ENCODE assay signal across 20 cellular contexts in genomic region chr2:14475994-14476393, GRCh38.
"Had no signal": no experiment of that assay in that cellular context is flagged by ENCODE, and none has a peak within 500 bp of the region (broad histone marks: within the 10 kb centered on the region; RNA-seq: fewer than 3 reads in every experiment).

No MANE protein-coding gene starts in this region.

- H3K4me2 ChIP-seq: hepatocyte, neural progenitor cell, smooth muscle cell had no signal

- H3K36me3 ChIP-seq: left ventricle myocardium inferior, lower lobe of right lung, neural progenitor cell, ovary, right atrium auricular region had no signal

- DNase-seq: effector CD4-positive, alpha-beta T cell; endodermal cell; erythroblast; foreskin keratinocyte; head of caudate nucleus; kidney; left cardiac atrium; left ventricle myocardium inferior; lower lobe of right lung; nucleus accumbens; ovary; stimulated activated CD4-positive, alpha-beta T cell treated with anti-CD3 and anti-CD28 coated beads, Interleukin-2, amount 100 ng/mL, for 48 hours; stimulated activated naive CD4-positive, alpha-beta T cell treated with Interleukin-2 at 50 U/mL for 16 hours; trophoblast cell had no signal

- H3K27me3 ChIP-seq: foreskin keratinocyte, hepatocyte, neural progenitor cell, ovary, right atrium auricular region had no signal

- H3K9me3 ChIP-seq: left ventricle myocardium inferior, lower lobe of right lung, ovary, right atrium auricular region had no signal

- FAIRE-seq: endothelial cell of umbilical vein, kidney had no signal

- H3K9ac ChIP-seq: neural progenitor cell had no signal

- H3K4me1 ChIP-seq: foreskin keratinocyte, left ventricle myocardium inferior, lower lobe of right lung, neural progenitor cell, right atrium auricular region had no signal

- H3K79me2 ChIP-seq: hepatocyte had no signal

- H3K4me3 ChIP-seq: hepatocyte, left ventricle myocardium inferior, lower lobe of right lung, neural progenitor cell, ovary, right atrium auricular region, smooth muscle cell had no signal

- H2AFZ ChIP-seq: hepatocyte, neural progenitor cell had no signal

- ATAC-seq: foreskin keratinocyte; left cardiac atrium; lower lobe of right lung; natural killer cell treated with Interleukin-12 subunit alpha and Interleukin-12 subunit beta and Interleukin-15 and Interleukin-18, amount 100 ng/mL, for 72 hours had no signal

- H3K27ac ChIP-seq: foreskin keratinocyte, hepatocyte, left ventricle myocardium inferior, lower lobe of right lung, neural progenitor cell, ovary, right atrium auricular region had no signal
